Comparison of ENCODE assay signal across 8 cellular contexts in the genomic region with DNA sequence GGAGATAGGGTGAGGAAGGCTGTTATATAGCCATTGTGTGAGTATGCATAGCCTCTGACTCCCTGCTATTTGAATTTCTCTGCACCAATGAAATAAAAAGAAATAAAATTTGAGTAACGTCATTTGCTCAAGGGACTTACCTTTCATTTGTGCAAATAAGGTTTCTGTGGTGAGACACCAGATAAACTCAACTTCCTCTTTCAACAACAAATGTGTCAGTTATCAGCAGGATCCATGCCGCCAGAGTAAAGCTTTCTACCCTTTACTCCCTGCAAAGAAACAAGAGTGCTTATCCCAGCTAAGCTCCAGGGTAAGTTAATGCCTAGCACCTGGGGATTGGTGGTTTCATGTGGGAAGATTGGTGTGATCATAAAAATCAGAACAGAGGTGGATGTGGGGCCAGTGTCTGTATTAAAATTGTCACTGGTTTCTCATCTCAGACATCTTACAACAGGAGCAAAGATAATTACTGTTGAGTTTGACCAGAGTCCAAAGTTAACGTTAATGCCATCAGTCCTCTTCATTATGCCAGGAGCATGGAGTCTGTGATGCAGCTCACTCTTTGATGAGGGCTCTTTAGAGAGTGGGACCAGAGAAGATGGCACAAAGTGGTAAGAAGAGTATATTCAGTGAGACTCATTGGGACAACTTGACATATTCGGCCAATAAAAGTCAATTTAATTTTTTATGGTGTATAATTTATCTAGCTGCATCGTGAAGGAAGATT. TPM values are rescaled to one million over a fixed set of nuclear protein-coding genes. Genes with fewer than 3 reads are reported as not detected.
DNase-seq lines count a peak whose midpoint lies in the region; ATAC-seq and TF ChIP-seq lines count a peak whose summit lies in the region.

A gene with protein sequence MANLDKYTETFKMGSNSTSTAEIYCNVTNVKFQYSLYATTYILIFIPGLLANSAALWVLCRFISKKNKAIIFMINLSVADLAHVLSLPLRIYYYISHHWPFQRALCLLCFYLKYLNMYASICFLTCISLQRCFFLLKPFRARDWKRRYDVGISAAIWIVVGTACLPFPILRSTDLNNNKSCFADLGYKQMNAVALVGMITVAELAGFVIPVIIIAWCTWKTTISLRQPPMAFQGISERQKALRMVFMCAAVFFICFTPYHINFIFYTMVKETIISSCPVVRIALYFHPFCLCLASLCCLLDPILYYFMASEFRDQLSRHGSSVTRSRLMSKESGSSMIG (plus strand): TSS at position 206 of the 727 bp plus-strand sequence. CDS start 15,130 bp downstream, outside the sequence.

- H3K4me3 ChIP-seq in sigmoid colon = no peak within 1 kb of the TSS

- H3K36me3 ChIP-seq in sigmoid colon = no peaks in the 10 kb centered on the region

- peak; percentile 27 for TF ChIP-seq POLR2A in GM15510 (IDR thresholded peaks at IDR 0.05; ENCODE audit: borderline replicate concordance, extremely low read depth, insufficient read length)
- no peak for TF ChIP-seq POLR2A in sigmoid colon (IDR thresholded peaks at IDR 0.05)

- H3K27ac ChIP-seq in sigmoid colon = no peak within 1 kb of the TSS

- H3K27me3 Mint-ChIP-seq in CD14-positive monocyte (ENCODE audit: low read depth in 3 of 3) = no peaks in the 10 kb centered on the region

- no peaks in the 10 kb centered on the region for H3K9me3 ChIP-seq in sigmoid colon

- no peak for TF ChIP-seq EP300 in sigmoid colon (IDR thresholded peaks at IDR 0.05)

- H3K4me3 Mint-ChIP-seq in CD14-positive monocyte = peak within 1 kb of the TSS in 1 of 2 donors; percentile 31

- TF ChIP-seq CTCF in CD14-positive monocyte (IDR thresholded peaks at IDR 0.05) (no peak), sigmoid colon (IDR thresholded peaks at IDR 0.05) (no peak)

- WGBS in sigmoid colon, 2 donors = 47 to 53% methylated on average over 5 of the region's 5 CpGs

- intact Hi-C loops in CD14-positive monocyte (cut with micrococcal nuclease) (no loop called here), sigmoid colon (cut with DNase I) (no loop called here)

- peak; percentile 80 for ATAC-seq in GM21526 (IDR thresholded peaks at IDR 0.05; ENCODE audit: low FRiP score, unreplicated experiment)
- peak; percentile 70 to 78 for ATAC-seq in activated naive CD4-positive, alpha-beta T cell treated with anti-CD3 and anti-CD28 coated beads, Interleukin-2, amount 50 U/mL, for 72 hours

- DNase-seq in KG1 (lab: John Stamatoyannopoulos, UW) (peak; percentile 32), CD14-positive monocyte (ENCODE audit: low spot score) (no peak), NCI-H446 (lab: John Stamatoyannopoulos, UW) (no peak), NCI-H1694 treated with DMSO at 0.1 percent for 48 hours (lab: John Stamatoyannopoulos, UW) (no peak), sigmoid colon (no peak)
- DNase-seq in activated naive CD4-positive, alpha-beta T cell treated with anti-CD3 and anti-CD28 coated beads, Interleukin-2, amount 50 U/mL, for 72 hours (ENCODE audit: low spot score in 2 of 2) = peak in 1 of 2 donors; percentile 10

- peaks cover 40 to 42% of the 10 kb centered on the region in 2 donors for H3K36me3 Mint-ChIP-seq in activated naive CD4-positive, alpha-beta T cell treated with anti-CD3 and anti-CD28 coated beads, Interleukin-2, amount 50 U/mL, for 72 hours
- H3K36me3 Mint-ChIP-seq in CD14-positive monocyte = no peaks in the 10 kb centered on the region

- H3K4me1 Mint-ChIP-seq in CD14-positive monocyte = peaks cover 27% of the 10 kb centered on the region

- H3K27ac Mint-ChIP-seq in activated naive CD4-positive, alpha-beta T cell treated with anti-CD3 and anti-CD28 coated beads, Interleukin-2, amount 50 U/mL, for 72 hours = peak within 1 kb of the TSS; percentile 96 to 98
- H3K27ac Mint-ChIP-seq in CD14-positive monocyte = peak within 1 kb of the TSS in 1 of 7 donors; percentile 85

- H3K9me3 Mint-ChIP-seq in activated naive CD4-positive, alpha-beta T cell treated with anti-CD3 and anti-CD28 coated beads, Interleukin-2, amount 50 U/mL, for 72 hours = no peaks in the 10 kb centered on the region
- no peaks in the 10 kb centered on the region for H3K9me3 Mint-ChIP-seq in CD14-positive monocyte

- no peaks in the 10 kb centered on the region for H3K4me1 ChIP-seq in sigmoid colon

- H3K27me3 ChIP-seq in sigmoid colon = no peaks in the 10 kb centered on the region

RNA-seq across cellular contexts. Expression of the gene that starts here (rescaled TPM):
- 10 to 100 TPM; 47.2 to 96.6 TPM for total RNA-seq in activated naive CD4-positive, alpha-beta T cell treated with anti-CD3 and anti-CD28 coated beads, Interleukin-2, amount 50 U/mL, for 72 hours
- polyA plus RNA-seq in CD14-positive monocyte = under 1 TPM; 0.33 to 0.50 TPM
- under 1 TPM in 1 of 4 donors, not detected in 3; 0.33 TPM for total RNA-seq in sigmoid colon
- 10 to 100 TPM in 1 of 3 donors, 1 to 10 TPM in 1, not detected in 1; 4.2 to 10.3 TPM for polyA plus RNA-seq in sigmoid colon

Comparison
In these comparisons a context has a peak if more than half of its experiments do, and no peak if none do; other contexts are left out.
1. RNA of the gene that starts here (total RNA-seq): 47.2 to 96.6 TPM in activated naive CD4-positive, alpha-beta T cell treated with anti-CD3 and anti-CD28 coated beads, Interleukin-2, amount 50 U/mL, for 72 hours; 0.33 TPM in sigmoid colon; every median in the first group is over 10 times any median in the second.